ENCODE assay signal across 1 cellular context in genomic region chr16:23640959-23641765, GRCh38.
TF ChIP-seq lines count a peak whose summit lies in the region.

Gene DCTN5, plus strand, starts transcription at chr16:23641466. Its CDS starts 77 bp downstream, at chr16:23641543.
Gene PALB2, minus strand, starts transcription at chr16:23641310. Its CDS starts 153 bp downstream, at chr16:23641157.

TF ChIP-seq in K562, 482 proteins besides CTCF, POLR2A, EP300 and RAD21 (continued from another document and continues in another):
- TF ChIP-seq STAT6 (CRISPR knock-in tag; IDR thresholded peaks at IDR 0.05): no peak
- TF ChIP-seq STAG1 (CRISPR knock-in tag; IDR thresholded peaks at IDR 0.05; ENCODE audit: borderline replicate concordance): no peak
- no peak for TF ChIP-seq MYNN (IDR thresholded peaks at IDR 0.05)
- no peak for TF ChIP-seq MYNN (CRISPR knock-in tag; IDR thresholded peaks at IDR 0.05)
- TF ChIP-seq NUFIP1 (IDR thresholded peaks at IDR 0.05; ENCODE audit: partially characterized antibody): peak; percentile 71
- TF ChIP-seq MBD2 (IDR thresholded peaks at IDR 0.05; ENCODE audit: borderline replicate concordance, low read depth): peak; percentile 85
- peak; percentile 87 for TF ChIP-seq PCBP1 (IDR thresholded peaks at IDR 0.05; ENCODE audit: low read depth, low read length, poor library complexity, severe bottlenecking)
- TF ChIP-seq SMAD1 (IDR thresholded peaks at IDR 0.05; ENCODE audit: low read depth, low read length, partially characterized antibody): no peak
- TF ChIP-seq RERE (CRISPR knock-in tag; IDR thresholded peaks at IDR 0.05; ENCODE audit: borderline replicate concordance): no peak
- peak; percentile 69 for TF ChIP-seq PKNOX1 (IDR thresholded peaks at IDR 0.05)
- TF ChIP-seq ZBTB26 (CRISPR knock-in tag; IDR thresholded peaks at IDR 0.05): no peak
- no peak; a peak in 1 of 4 replicates for TF ChIP-seq RCOR1 (IDR thresholded peaks at IDR 0.05; ENCODE audit: borderline replicate concordance in 1 of 2, low read depth in 2 of 2, low read length in 2 of 2)
- TF ChIP-seq ZBTB7A (IDR thresholded peaks at IDR 0.05; ENCODE audit: borderline replicate concordance, control insufficient read depth, low read depth, low read length): 0 out of 2 replicates have a peak, but pooled peaks have one; percentile 44
- peak in 1 of 2 experiments; percentile 58; a peak in 2 of 4 replicates for TF ChIP-seq TEAD1 (CRISPR knock-in tag; IDR thresholded peaks at IDR 0.05)
- no peak for TF ChIP-seq ZNF668 (CRISPR knock-in tag; IDR thresholded peaks at IDR 0.05)
- TF ChIP-seq ZFP1 (CRISPR knock-in tag; IDR thresholded peaks at IDR 0.05): no peak
- TF ChIP-seq SMARCA5 (IDR thresholded peaks at IDR 0.05): no peak
- TF ChIP-seq RNF2 (IDR thresholded peaks at IDR 0.05): peak; percentile 47; the same call in 1 of the 2 replicates
- TF ChIP-seq HMBOX1 (IDR thresholded peaks at IDR 0.05): no peak
- no peak for TF ChIP-seq KHSRP (IDR thresholded peaks at IDR 0.05)
- no peak for TF ChIP-seq ZKSCAN1 (IDR thresholded peaks at IDR 0.05; ENCODE audit: low read depth, low read length)
- no peak for TF ChIP-seq NFE2L1 (tag; IDR thresholded peaks at IDR 0.05; ENCODE audit: borderline replicate concordance, low read depth)
- no peak for TF ChIP-seq ZNF239 (CRISPR knock-in tag; IDR thresholded peaks at IDR 0.05)
- no peak for TF ChIP-seq TCFL5 (CRISPR knock-in tag; conservative IDR thresholded peaks at IDR 0.05)
- no peak for TF ChIP-seq TGIF2 (CRISPR knock-in tag; IDR thresholded peaks at IDR 0.05)
- no peak for TF ChIP-seq ZNF583 (CRISPR knock-in tag; IDR thresholded peaks at IDR 0.05)
- TF ChIP-seq ZNF609 (CRISPR knock-in tag; IDR thresholded peaks at IDR 0.05; ENCODE audit: borderline replicate concordance): 0 out of 2 replicates have a peak, but pooled peaks have one; percentile 47
- TF ChIP-seq NONO (IDR thresholded peaks at IDR 0.05; ENCODE audit: low read depth in 2 of 2, low read length in 1 of 2): peak in 1 of 2 experiments; percentile 38; a peak in 1 of 4 replicates
- TF ChIP-seq XRCC3 (IDR thresholded peaks at IDR 0.05): no peak
- TF ChIP-seq PURB (CRISPR knock-in tag; IDR thresholded peaks at IDR 0.05; ENCODE audit: low read depth): no peak
- TF ChIP-seq SAP30 (IDR thresholded peaks at IDR 0.05; ENCODE audit: borderline replicate concordance, insufficient read depth, low read depth, low read length, poor library complexity, severe bottlenecking): peak; percentile 83
- TF ChIP-seq NCOA4 (IDR thresholded peaks at IDR 0.05; ENCODE audit: partially characterized antibody): peak; percentile 99
- TF ChIP-seq MYC (IDR thresholded peaks at IDR 0.05; ENCODE audit: low read depth, low read length): peak; percentile 94
- TF ChIP-seq MYC (CRISPR knock-in tag; IDR thresholded peaks at IDR 0.05; ENCODE audit: borderline replicate concordance, low read depth): 0 out of 2 replicates have a peak, but pooled peaks have one; percentile 64
- no peak for TF ChIP-seq MCM3 (IDR thresholded peaks at IDR 0.05)
- no peak for TF ChIP-seq HLTF (IDR thresholded peaks at IDR 0.05)
- TF ChIP-seq MLX (CRISPR knock-in tag; conservative IDR thresholded peaks at IDR 0.05): no peak
- peak; percentile 96 for TF ChIP-seq RBFOX2 (IDR thresholded peaks at IDR 0.05; ENCODE audit: low read depth, low read length)
- peak; percentile 95 for TF ChIP-seq GABPB1 (CRISPR knock-in tag; IDR thresholded peaks at IDR 0.05)
- no peak for TF ChIP-seq KDM1A (IDR thresholded peaks at IDR 0.05)
- peak; percentile 42; the same call in 1 of the 2 replicates for TF ChIP-seq CREB1 (IDR thresholded peaks at IDR 0.05)
- TF ChIP-seq CREB1 (CRISPR knock-in tag; IDR thresholded peaks at IDR 0.05): peak; percentile 78
- no peak for TF ChIP-seq ELK1 (CRISPR knock-in tag; IDR thresholded peaks at IDR 0.05)
- TF ChIP-seq HMGN3 (IDR thresholded peaks at IDR 0.05; ENCODE audit: borderline replicate concordance, extremely low read depth, insufficient read length, low read depth, low read length): peak; percentile 86
- TF ChIP-seq ARID1B (IDR thresholded peaks at IDR 0.05): 0 out of 2 replicates have a peak, but pooled peaks have one; percentile 14
- TF ChIP-seq HDAC1 (IDR thresholded peaks at IDR 0.05): peak in 1 of 2 experiments; percentile 92; a peak in 1 of 4 replicates
- TF ChIP-seq ZNF165 (CRISPR knock-in tag; IDR thresholded peaks at IDR 0.05; ENCODE audit: borderline replicate concordance): no peak
- no peak for TF ChIP-seq ZNF551 (CRISPR knock-in tag; IDR thresholded peaks at IDR 0.05)
- TF ChIP-seq ZNF717 (CRISPR knock-in tag; IDR thresholded peaks at IDR 0.05): no peak
- TF ChIP-seq SMAD4 (CRISPR knock-in tag; conservative IDR thresholded peaks at IDR 0.05): peak; percentile 28; the same call in 1 of the 2 replicates
- TF ChIP-seq HNRNPL (IDR thresholded peaks at IDR 0.05; ENCODE audit: low read depth, low read length): no peak
- no peak for TF ChIP-seq KAT7 (CRISPR knock-in tag; IDR thresholded peaks at IDR 0.05; ENCODE audit: borderline replicate concordance)
- TF ChIP-seq ADNP (tag; IDR thresholded peaks at IDR 0.05): no peak
